ENCODE assay signal across 8 cellular contexts in the genomic region with DNA sequence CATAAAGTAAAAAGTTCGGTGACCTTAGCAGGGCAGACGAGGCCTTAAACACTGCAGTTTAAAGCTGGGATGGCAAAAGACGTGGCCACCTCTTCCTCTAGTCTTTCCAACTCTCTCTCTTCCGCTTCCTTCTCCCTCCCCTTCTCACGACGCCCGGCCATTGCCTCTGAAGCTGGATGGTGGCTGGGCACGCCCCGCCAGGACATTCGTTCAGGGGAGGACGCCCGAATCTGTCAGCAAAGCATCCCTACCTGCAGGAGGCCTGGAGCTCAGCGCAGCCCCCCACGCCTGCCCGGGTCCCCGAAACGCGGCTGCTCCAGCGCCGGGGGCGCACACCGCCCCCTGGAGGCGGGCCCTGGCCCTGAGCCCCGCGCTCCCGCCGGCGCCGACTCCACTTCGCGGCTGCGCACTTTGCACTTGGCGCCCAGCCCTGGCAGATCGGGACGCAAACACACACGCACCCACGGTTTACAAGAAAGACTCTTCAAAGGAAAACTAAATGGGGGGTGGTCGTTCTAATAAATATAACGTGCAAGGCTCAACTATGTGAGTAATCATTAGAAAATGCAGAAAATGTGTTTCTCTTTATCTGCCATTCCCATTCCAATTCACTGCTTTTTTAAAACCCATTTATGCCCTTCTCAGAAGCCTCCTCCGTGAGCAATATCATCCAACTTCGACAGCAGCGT. TPM values are rescaled to one million over a fixed set of nuclear protein-coding genes. Genes with fewer than 3 reads are reported as not detected.
DNase-seq lines count a peak whose midpoint lies in the region; ATAC-seq, FAIRE-seq and TF ChIP-seq lines count a peak whose summit lies in the region.

No MANE protein-coding gene starts in this region.

- H3K79me2 ChIP-seq in GM23338 (replicated peaks; ENCODE audit: insufficient read depth) = no peaks in the 10 kb centered on the region

- H3K27ac ChIP-seq in GM23338 (ENCODE audit: low read depth) (no peak overlapping the region), SJCRH30 (peak overlapping the region; percentile 36), pancreas (peak overlapping the region in 2 of 4 donors; percentile 10 to 28), thyroid gland (peak overlapping the region in 1 of 3 donors; percentile 74)

- TF ChIP-seq POLR2A in thyroid gland (IDR thresholded peaks at IDR 0.05) = peak in 1 of 2 donors; percentile 52

- no peaks in the 10 kb centered on the region for H3K36me3 ChIP-seq in GM23338 (ENCODE audit: insufficient read depth)
- no peaks in the 10 kb centered on the region for H3K36me3 ChIP-seq in SJCRH30
- no peaks in the 10 kb centered on the region for H3K36me3 ChIP-seq in pancreas
- H3K36me3 ChIP-seq in thyroid gland = no peaks in the 10 kb centered on the region

- peaks cover 12% of the 10 kb centered on the region for H3K4me1 ChIP-seq in GM23338 (ENCODE audit: insufficient read depth)
- H3K4me1 ChIP-seq in SJCRH30 = no peaks in the 10 kb centered on the region
- H3K4me1 ChIP-seq in pancreas = no peaks in the 10 kb centered on the region
- peaks cover 0 to 3% of the 10 kb centered on the region in 2 donors for H3K4me1 ChIP-seq in thyroid gland

- H3K4me3 ChIP-seq in GM23338 (peak overlapping the region; percentile 36), SJCRH30 (peak overlapping the region; percentile 61), pancreas (peak overlapping the region in 3 of 4 donors; percentile 32 to 40 (median 33)), thyroid gland (replicated peaks in 1 of 3) (peak overlapping the region in 2 of 3 donors; percentile 22 to 39)

- peaks cover 21% of the 10 kb centered on the region for H3K27me3 Mint-ChIP-seq in GM23338 (ENCODE audit: insufficient read depth, low read depth, poor library complexity)
- H3K27me3 Mint-ChIP-seq in glutamatergic neuron (ENCODE audit: unreplicated experiment) = peaks cover 2% of the 10 kb centered on the region

- intact Hi-C loops in pancreas (cut with DNase I) = no loop called here
- intact Hi-C loops in thyroid gland (cut with DNase I) = no loop called here

- TF ChIP-seq CTCF in GM23338 (conservative IDR thresholded peaks at IDR 0.05; ENCODE audit: low read depth in 2 of 2) (peak; percentile 66 to 68), glutamatergic neuron (IDR thresholded peaks at IDR 0.05; ENCODE audit: partially characterized antibody, unreplicated experiment) (peak; percentile 82), pancreas (IDR thresholded peaks at IDR 0.05) (peak; percentile 50 to 66 (median 58)), thyroid gland (IDR thresholded peaks at IDR 0.05) (peak; percentile 34 to 89 (median 70))

- no peaks in the 10 kb centered on the region for H3K9me2 ChIP-seq in GM23338 (ENCODE audit: insufficient read depth)

- DNase-seq in GM23338 (ENCODE audit: low spot score) (peak; percentile 65), SJCRH30 (peak; percentile 48 to 64), glutamatergic neuron (peak; percentile 65), pancreas (peak in 5 of 6 donors; percentile 29 to 81 (median 55)), thyroid gland (peak; percentile 69 to 78), NCI-H1105 (lab: John Stamatoyannopoulos, UW) (no peak), NCI-H526 (lab: John Stamatoyannopoulos, UW) (no peak)
- DNase-seq in activated naive CD4-positive, alpha-beta T cell treated with anti-CD3 and anti-CD28 coated beads, Interleukin-2, amount 50 U/mL, for 16 hours = peak; percentile 78

- peak overlapping the region; percentile 87 for H2AFZ ChIP-seq in GM23338

- H3K9me3 ChIP-seq in SJCRH30 (replicated peaks) = no peaks in the 10 kb centered on the region
- no peaks in the 10 kb centered on the region for H3K9me3 ChIP-seq in pancreas
- no peaks in the 10 kb centered on the region for H3K9me3 ChIP-seq in thyroid gland

- FAIRE-seq in pancreas (lab: Jason Lieb, UNC) = no peak

- H3K4me3 Mint-ChIP-seq in GM23338 (peak overlapping the region; percentile 76), glutamatergic neuron (ENCODE audit: unreplicated experiment) (peak overlapping the region; percentile 64)

- H3K4me1 Mint-ChIP-seq in GM23338 (peaks cover 13% of the 10 kb centered on the region), glutamatergic neuron (ENCODE audit: low read depth, unreplicated experiment) (no peaks in the 10 kb centered on the region)

- H3F3A ChIP-seq in GM23338 (replicated peaks; ENCODE audit: low read depth) = no peaks in the 10 kb centered on the region

- no peaks in the 10 kb centered on the region for H3K36me3 Mint-ChIP-seq in GM23338 (ENCODE audit: low read depth)
- peaks cover 14% of the 10 kb centered on the region for H3K36me3 Mint-ChIP-seq in glutamatergic neuron (ENCODE audit: unreplicated experiment)

- H3K9me3 Mint-ChIP-seq in GM23338 (peaks cover 8% of the 10 kb centered on the region; the same call in 1 of the 3 replicates), glutamatergic neuron (ENCODE audit: unreplicated experiment) (peaks cover 8% of the 10 kb centered on the region)

- H3K27me3 ChIP-seq in GM23338 (ENCODE audit: insufficient read depth) = peaks cover 15% of the 10 kb centered on the region
- H3K27me3 ChIP-seq in SJCRH30 = no peaks in the 10 kb centered on the region
- H3K27me3 ChIP-seq in pancreas = no peaks in the 10 kb centered on the region
- no peaks in the 10 kb centered on the region for H3K27me3 ChIP-seq in thyroid gland

- peak; percentile 91 for ATAC-seq in GM23338
- ATAC-seq in pancreas = peak; percentile 79 to 94 (median 88)

- H3K4me2 ChIP-seq in GM23338 = peak overlapping the region; percentile 68; the same call in 1 of the 2 replicates

- no peaks in the 10 kb centered on the region for H4K20me1 ChIP-seq in GM23338 (replicated peaks; ENCODE audit: insufficient read depth)

- 9 to 21% methylated on average over 42 of the region's 42 CpGs for WGBS in pancreas, 2 donors
- WGBS in thyroid gland, 2 donors = 7 to 8% methylated on average over 42 of the region's 42 CpGs

- H3K27ac Mint-ChIP-seq in GM23338 = no peak overlapping the region
- H3K27ac Mint-ChIP-seq in glutamatergic neuron (ENCODE audit: unreplicated experiment) = no peak overlapping the region

TF ChIP-seq in GM23338, 12 proteins besides CTCF, POLR2A, EP300 and RAD21 (continues in another document):
- TF ChIP-seq, protein P1, sequence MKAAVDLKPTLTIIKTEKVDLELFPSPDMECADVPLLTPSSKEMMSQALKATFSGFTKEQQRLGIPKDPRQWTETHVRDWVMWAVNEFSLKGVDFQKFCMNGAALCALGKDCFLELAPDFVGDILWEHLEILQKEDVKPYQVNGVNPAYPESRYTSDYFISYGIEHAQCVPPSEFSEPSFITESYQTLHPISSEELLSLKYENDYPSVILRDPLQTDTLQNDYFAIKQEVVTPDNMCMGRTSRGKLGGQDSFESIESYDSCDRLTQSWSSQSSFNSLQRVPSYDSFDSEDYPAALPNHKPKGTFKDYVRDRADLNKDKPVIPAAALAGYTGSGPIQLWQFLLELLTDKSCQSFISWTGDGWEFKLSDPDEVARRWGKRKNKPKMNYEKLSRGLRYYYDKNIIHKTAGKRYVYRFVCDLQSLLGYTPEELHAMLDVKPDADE (IDR thresholded peaks at IDR 0.05) = no peak
- TF ChIP-seq, protein P2, sequence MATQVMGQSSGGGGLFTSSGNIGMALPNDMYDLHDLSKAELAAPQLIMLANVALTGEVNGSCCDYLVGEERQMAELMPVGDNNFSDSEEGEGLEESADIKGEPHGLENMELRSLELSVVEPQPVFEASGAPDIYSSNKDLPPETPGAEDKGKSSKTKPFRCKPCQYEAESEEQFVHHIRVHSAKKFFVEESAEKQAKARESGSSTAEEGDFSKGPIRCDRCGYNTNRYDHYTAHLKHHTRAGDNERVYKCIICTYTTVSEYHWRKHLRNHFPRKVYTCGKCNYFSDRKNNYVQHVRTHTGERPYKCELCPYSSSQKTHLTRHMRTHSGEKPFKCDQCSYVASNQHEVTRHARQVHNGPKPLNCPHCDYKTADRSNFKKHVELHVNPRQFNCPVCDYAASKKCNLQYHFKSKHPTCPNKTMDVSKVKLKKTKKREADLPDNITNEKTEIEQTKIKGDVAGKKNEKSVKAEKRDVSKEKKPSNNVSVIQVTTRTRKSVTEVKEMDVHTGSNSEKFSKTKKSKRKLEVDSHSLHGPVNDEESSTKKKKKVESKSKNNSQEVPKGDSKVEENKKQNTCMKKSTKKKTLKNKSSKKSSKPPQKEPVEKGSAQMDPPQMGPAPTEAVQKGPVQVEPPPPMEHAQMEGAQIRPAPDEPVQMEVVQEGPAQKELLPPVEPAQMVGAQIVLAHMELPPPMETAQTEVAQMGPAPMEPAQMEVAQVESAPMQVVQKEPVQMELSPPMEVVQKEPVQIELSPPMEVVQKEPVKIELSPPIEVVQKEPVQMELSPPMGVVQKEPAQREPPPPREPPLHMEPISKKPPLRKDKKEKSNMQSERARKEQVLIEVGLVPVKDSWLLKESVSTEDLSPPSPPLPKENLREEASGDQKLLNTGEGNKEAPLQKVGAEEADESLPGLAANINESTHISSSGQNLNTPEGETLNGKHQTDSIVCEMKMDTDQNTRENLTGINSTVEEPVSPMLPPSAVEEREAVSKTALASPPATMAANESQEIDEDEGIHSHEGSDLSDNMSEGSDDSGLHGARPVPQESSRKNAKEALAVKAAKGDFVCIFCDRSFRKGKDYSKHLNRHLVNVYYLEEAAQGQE (IDR thresholded peaks at IDR 0.05; ENCODE audit: unreplicated experiment) = no peak
- TF ChIP-seq ZNF114 (CRISPR knock-in tag; IDR thresholded peaks at IDR 0.05) = no peak

RNA-seq across cellular contexts. Expression of a gene that starts 54.7 kb away (rescaled TPM):
- 0.10 and 0.27 TPM in 2 replicates for total RNA-seq in GM23338 (2014; rRNA removed; shearing (Covaris generic))
- polyA plus RNA-seq in GM23338 (2016; fragmentation: Nextera tagmentation; extraction: Ambion mirVana) = 0.13 and 0.21 TPM in 2 replicates
- total RNA-seq in SJCRH30 (2014; rRNA removed; shearing (Covaris generic)) = 7.2 TPM in 2 replicates
- 3.3 TPM for total RNA-seq in glutamatergic neuron (ENCODE audit: unreplicated experiment)
- total RNA-seq in pancreas = 1 to 10 TPM; 2.4 to 4.0 (median 2.6) TPM
- polyA plus RNA-seq in pancreas = 1 to 10 TPM in 1 of 2 donors, under 1 TPM in 1; 0.99 to 1.6 TPM
- 1 to 10 TPM; 3.8 to 8.1 (median 5.5) TPM for total RNA-seq in thyroid gland

Comparison
In these comparisons a context has a peak if more than half of its experiments do, and no peak if none do; other contexts are left out.
1. DNase-seq: peak in GM23338 (single experiment), SJCRH30 (2 of 2), activated naive CD4-positive, alpha-beta T cell treated with anti-CD3 and anti-CD28 coated beads, Interleukin-2, amount 50 U/mL, for 16 hours (single experiment), glutamatergic neuron (single experiment), pancreas (5 of 6) and thyroid gland (2 of 2); none in NCI-H1105 (single experiment) and NCI-H526 (0 of 2).
2. Peak in every context shown above with its lines, with median percentiles within 50 percentile points of each other: H3K4me3 ChIP-seq and CTCF ChIP-seq.